ENCODE assay signal across 1 cellular context in genomic region chr4:143473334-143474126, GRCh38.
TF ChIP-seq lines count a peak whose summit lies in the region.

No MANE protein-coding gene starts in this region.

TF ChIP-seq in GM12878, 131 proteins besides CTCF, POLR2A, EP300 and RAD21 (continued from another document):
- TF ChIP-seq ZBTB33 (IDR thresholded peaks at IDR 0.05) (no peak), PKNOX1 (IDR thresholded peaks at IDR 0.05) (peak; percentile 40; the same call in 1 of the 2 replicates), IRF4 (IDR thresholded peaks at IDR 0.05; ENCODE audit: low read depth, low read length) (no peak)
